Comparison of ENCODE assay signal across 11 cellular contexts in the genomic region with DNA sequence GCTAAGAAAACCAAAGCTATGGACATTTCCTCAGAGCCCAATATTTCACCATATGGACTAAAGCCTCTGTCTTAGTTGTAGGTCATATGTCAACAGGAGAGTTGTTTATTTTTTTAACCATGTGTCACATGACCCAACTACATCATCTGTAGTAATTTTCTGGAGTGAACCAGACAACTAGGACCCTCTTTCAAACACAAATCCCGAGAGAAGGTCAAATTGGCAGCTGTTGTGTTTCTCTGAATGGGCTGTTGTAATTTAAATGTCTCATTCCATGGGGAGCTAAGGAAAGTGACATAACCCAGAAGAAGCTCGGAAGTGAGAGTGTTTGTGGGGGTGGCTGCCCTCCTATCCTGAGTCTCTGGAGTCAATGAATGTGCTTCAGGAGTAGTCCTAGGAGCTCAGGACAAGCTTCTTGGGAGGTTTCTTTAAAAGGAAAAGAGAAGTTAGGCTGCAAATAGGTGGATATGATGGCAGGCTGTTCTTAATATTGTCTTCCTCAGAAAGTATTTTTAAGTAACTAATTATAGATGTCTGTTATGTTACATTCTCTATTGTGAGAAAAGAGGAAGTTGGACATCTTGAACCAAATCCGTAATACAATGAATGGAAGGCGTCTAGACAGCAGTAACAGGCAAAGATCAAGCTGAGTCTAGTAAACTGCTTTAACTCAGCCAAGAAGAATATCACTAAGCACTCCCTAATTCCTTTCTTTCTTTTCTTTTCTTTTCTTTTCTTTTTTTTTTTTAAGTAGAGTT. TPM values are rescaled to one million over a fixed set of nuclear protein-coding genes. Genes with fewer than 3 reads are reported as not detected.
DNase-seq lines count a peak whose midpoint lies in the region; ATAC-seq and TF ChIP-seq lines count a peak whose summit lies in the region.
"Had no signal": no experiment of that assay in that cellular context is flagged by ENCODE, and none has a peak within 500 bp of the region (broad histone marks: within the 10 kb centered on the region; RNA-seq: fewer than 3 reads in every experiment).

No MANE protein-coding gene starts in this region.

- H3K56ac ChIP-seq in mesendoderm (ENCODE audit: low read length): peak overlapping the region; percentile 20

- no peak overlapping the region for H3K9ac ChIP-seq in mesendoderm (ENCODE audit: low read length)

- no peak overlapping the region for H4K8ac ChIP-seq in mesendoderm (ENCODE audit: low read depth, low read length)

- H3K23ac ChIP-seq in mesendoderm (ENCODE audit: low read length): no peak overlapping the region

- peak overlapping the region; percentile 85 for H2BK15ac ChIP-seq in mesendoderm (replicated peaks; ENCODE audit: low read depth)

- H3K79me2 ChIP-seq in mesendoderm (ENCODE audit: control insufficient read depth, insufficient read depth, low read length): no peaks in the 10 kb centered on the region

- no peak overlapping the region for H4K5ac ChIP-seq in mesendoderm (ENCODE audit: low read length)

- H2BK5ac ChIP-seq in mesendoderm (ENCODE audit: low read length): no peak overlapping the region

- H3K27me3 ChIP-seq in mesendoderm (ENCODE audit: insufficient read depth, low read length, poor library complexity): no peaks in the 10 kb centered on the region
- H3K27me3 ChIP-seq: testis had no signal

- no peak overlapping the region for H3K4ac ChIP-seq in mesendoderm (ENCODE audit: low read depth, low read length)

- H3K79me1 ChIP-seq in mesendoderm (ENCODE audit: low read length): no peaks in the 10 kb centered on the region

- TF ChIP-seq POLR2A in NB4 (IDR thresholded peaks at IDR 0.05; ENCODE audit: extremely low read depth, insufficient read length): no peak

- H2BK120ac ChIP-seq in mesendoderm (ENCODE audit: low read depth, low read length): no peak overlapping the region

- ATAC-seq in GM18907 (IDR thresholded peaks at IDR 0.05; ENCODE audit: unreplicated experiment) (peak; percentile 81), HG02798 (IDR thresholded peaks at IDR 0.05; ENCODE audit: poor library complexity, unreplicated experiment) (peak; percentile 74)

- WGBS in mesendoderm (ENCODE audit: extremely low coverage, insufficient coverage, low lambda C conversion rate): no CpG with 5 or more reads among the region's 4 CpGs

- DNase-seq in NB4 (ENCODE audit: low read depth) (peak; percentile 42), mesendoderm (peak; percentile 82), GM19240 (ENCODE audit: insufficient read length, low spot score) (no peak), SW480 (ENCODE audit: low spot score) (no peak), SHP77 (lab: John Stamatoyannopoulos, UW) (no peak), NCI-H1092 (lab: John Stamatoyannopoulos, UW) (no peak)
- DNase-seq: activated T-cell treated with anti-CD3 and anti-CD28 coated beads, Interleukin-2, amount 50 U/mL, for 1 hour; testis had no signal

- no peak overlapping the region for H3K4me3 ChIP-seq in NB4 (ENCODE audit: low read depth, low read length)
- H3K4me3 ChIP-seq in mesendoderm (ENCODE audit: low read length): no peak overlapping the region
- H3K4me3 ChIP-seq: testis had no signal

- peak overlapping the region; percentile 51 for H3K18ac ChIP-seq in mesendoderm (ENCODE audit: low read length)

- no peak overlapping the region for H3K4me2 ChIP-seq in mesendoderm (ENCODE audit: low read length)

- peaks cover 8% of the 10 kb centered on the region for H3K4me1 ChIP-seq in mesendoderm (ENCODE audit: control insufficient read depth, low read depth, low read length)
- H3K4me1 ChIP-seq: testis had no signal

- H3K36me3 ChIP-seq in mesendoderm (ENCODE audit: control insufficient read depth, insufficient read depth, low read length): no peaks in the 10 kb centered on the region

- no peak overlapping the region for H2AK5ac ChIP-seq in mesendoderm (ENCODE audit: low read length)

- H3K27ac ChIP-seq in mesendoderm (ENCODE audit: low read depth, low read length): peak overlapping the region; percentile 64
- H3K27ac ChIP-seq: epithelial cell of prostate, testis had no signal

- no peak for TF ChIP-seq CTCF in NB4 (IDR thresholded peaks at IDR 0.05; ENCODE audit: low read depth, low read length)

RNA-seq across cellular contexts. Expression of gene TMEM167A, which starts 50.1 kb away (rescaled TPM):
- 100 TPM for polyA plus RNA-seq in mesendoderm (2013, experiment 1 of 2)
- polyA plus RNA-seq in mesendoderm (2013, experiment 2 of 2): 99.2 TPM

RNA-seq across cellular contexts. Expression of gene XRCC4, which starts 50.2 kb away (rescaled TPM):
- polyA plus RNA-seq in mesendoderm (2013, experiment 1 of 2): 12.4 TPM
- 11.7 TPM for polyA plus RNA-seq in mesendoderm (2013, experiment 2 of 2)

Comparison
In these comparisons a context has a peak if more than half of its experiments do, and no peak if none do; other contexts are left out.
1. DNase-seq: peak in NB4 (single experiment) and mesendoderm (single experiment); none in GM19240 (single experiment), SW480 (single experiment), SHP77 (0 of 2) and NCI-H1092 (single experiment).